6 cellular contexts compared by ENCODE assay signal in genomic region chr4:173761236-173761635, GRCh38.
"Had no signal": no experiment of that assay in that cellular context is flagged by ENCODE, and none has a peak within 500 bp of the region (broad histone marks: within the 10 kb centered on the region; RNA-seq: fewer than 3 reads in every experiment).

No MANE protein-coding gene starts in this region.

- DNase-seq: H9, HCEC 1CT had no signal

- ATAC-seq: GM23338, HepG2 had no signal

- FAIRE-seq: H1, H54, HepG2 had no signal

- H3K4me3 ChIP-seq: GM23338 had no signal
